ENCODE assay signal across 16 cellular contexts in the genomic region with DNA sequence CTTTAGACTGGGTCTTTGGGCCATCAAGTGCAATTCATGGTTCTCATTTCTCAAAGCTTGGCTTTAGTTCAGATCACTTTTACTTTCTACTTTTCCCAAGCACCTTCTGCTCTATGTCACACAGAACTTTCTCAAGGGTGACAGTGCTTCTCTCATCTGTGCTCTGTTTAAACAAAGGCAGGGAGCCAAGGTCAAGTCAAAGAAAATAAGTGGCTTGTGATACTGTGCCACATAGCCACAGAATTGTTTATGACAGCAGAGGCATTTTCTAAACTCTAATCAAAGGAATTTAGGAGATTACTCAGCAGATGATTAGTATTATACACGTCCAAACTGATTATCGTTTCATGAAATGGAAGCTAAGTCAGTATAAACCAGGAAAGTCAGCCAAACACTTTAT.
"Had no signal": no experiment of that assay in that cellular context is flagged by ENCODE, and none has a peak within 500 bp of the region (broad histone marks: within the 10 kb centered on the region; RNA-seq: fewer than 3 reads in every experiment).

No MANE protein-coding gene starts in this region.

- H3K36me3 ChIP-seq: brain microvascular endothelial cell, prostate gland, sigmoid colon, upper lobe of left lung had no signal

- H3K4me2 ChIP-seq: hepatocyte had no signal

- H3K4me1 ChIP-seq: prostate gland, upper lobe of left lung had no signal

- H3K27ac ChIP-seq: brain microvascular endothelial cell, prostate gland, sigmoid colon, upper lobe of left lung had no signal

- H2AFZ ChIP-seq: hepatocyte had no signal

- H3K27me3 ChIP-seq: brain microvascular endothelial cell, hepatocyte, sigmoid colon, upper lobe of left lung had no signal

- ATAC-seq: mucosa of descending colon; naive thymus-derived CD8-positive, alpha-beta T cell had no signal

- H3K79me2 ChIP-seq: hepatocyte had no signal

- H3K9me3 ChIP-seq: mucosa of descending colon, prostate gland, sigmoid colon, upper lobe of left lung had no signal

- H3K4me3 ChIP-seq: hepatocyte, lung, mucosa of descending colon, prostate gland, sigmoid colon, upper lobe of left lung had no signal

- DNase-seq: activated B cell treated with CpG ODN at 0.5 μM for 24 hours; activated CD4-positive, alpha-beta T cell treated with anti-CD3 and anti-CD28 coated beads, Interleukin-2, amount 10 ng/mL, durations not matched to agents 7 days and 5 days; activated naive CD4-positive, alpha-beta T cell treated with anti-CD3 and anti-CD28 coated beads, Interleukin-2, amount 50 U/mL, for 16 hours; amygdala; brain microvascular endothelial cell; mucosa of descending colon; naive thymus-derived CD8-positive, alpha-beta T cell; occipital lobe; sigmoid colon; stimulated activated CD4-positive, alpha-beta T cell treated with anti-CD3 and anti-CD28 coated beads, Interleukin-12 subunit alpha, Interleukin-12 subunit beta, amount 100 ng/mL, for 4 hours; stimulated activated CD4-positive, alpha-beta T cell treated with anti-CD3 and anti-CD28 coated beads, Interleukin-2, amount 100 ng/mL, for 48 hours; stimulated activated naive CD4-positive, alpha-beta T cell treated with Interleukin-2 at 50 U/mL for 16 hours; upper lobe of left lung had no signal
